ENCODE assay signal across 31 cellular contexts in the genomic region with DNA sequence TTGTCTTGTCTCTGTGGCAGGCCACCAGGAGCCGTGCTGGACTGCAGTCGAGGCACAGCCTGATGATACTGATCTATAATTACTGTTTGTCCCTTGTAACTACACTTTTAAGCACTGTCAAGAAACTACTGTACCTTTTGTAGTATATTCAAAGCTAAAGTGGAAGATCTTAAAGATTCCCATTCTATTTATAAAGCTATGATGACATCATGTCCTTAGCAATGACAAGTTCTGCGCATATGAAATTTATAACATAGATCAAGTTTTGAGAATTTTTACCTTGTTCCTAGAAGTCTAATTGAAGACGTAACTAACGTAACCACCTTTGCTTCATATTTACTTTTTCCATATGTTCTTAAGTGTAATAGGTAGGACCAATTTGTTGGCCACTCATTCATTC.
"Had no signal": no experiment of that assay in that cellular context is flagged by ENCODE, and none has a peak within 500 bp of the region (broad histone marks: within the 10 kb centered on the region; RNA-seq: fewer than 3 reads in every experiment).

No MANE protein-coding gene starts in this region.

- FAIRE-seq: astrocyte, TTC549 had no signal

- H3K27ac ChIP-seq: adrenal gland, body of pancreas, brain microvascular endothelial cell, breast epithelium, VCaP had no signal

- H3K4me1 ChIP-seq: adrenal gland, body of pancreas, breast epithelium had no signal

- H3K27me3 ChIP-seq: adrenal gland, body of pancreas, brain microvascular endothelial cell, breast epithelium had no signal

- H3K36me3 ChIP-seq: adrenal gland, brain microvascular endothelial cell, breast epithelium had no signal

- H3K9me3 ChIP-seq: adrenal gland, body of pancreas, breast epithelium had no signal

- DNase-seq: activated B cell treated with CpG ODN at 0.5 μM for 24 hours; activated CD4-positive, alpha-beta memory T cell treated with anti-CD3 and anti-CD28 coated beads for 36 hours; activated CD4-positive, alpha-beta T cell treated with anti-CD3 and anti-CD28 coated beads for 4 hours; activated CD4-positive, alpha-beta T cell treated with anti-CD3 and anti-CD28 coated beads, Interleukin-2, amount 10 ng/mL, durations not matched to agents 24 days and 14 days; activated CD4-positive, alpha-beta T cell treated with anti-CD3 and anti-CD28 coated beads, Interleukin-2, amount 50 U/mL, for 1 hour; activated CD4-positive, alpha-beta T cell treated with anti-CD3 and anti-CD28 coated beads, Interleukin-2, amount 50 U/mL, for 4 hours; activated CD4-positive, CD25-positive, alpha-beta regulatory T cell treated with anti-CD3 and anti-CD28 coated beads, Interleukin-2, amount 50 U/mL, for 72 hours; activated CD8-positive, alpha-beta memory T cell treated with anti-CD3 and anti-CD28 coated beads, Interleukin-2, amount 50 U/mL, for 4 hours; activated CD8-positive, alpha-beta T cell treated with anti-CD3 and anti-CD28 coated beads for 36 hours; activated gamma-delta T cell treated with Interleukin-2 at 50 U/mL for 16 hours; activated naive CD4-positive, alpha-beta T cell; activated naive CD4-positive, alpha-beta T cell treated with anti-CD3 and anti-CD28 coated beads for 36 hours; activated naive CD4-positive, alpha-beta T cell treated with anti-CD3 and anti-CD28 coated beads, Interleukin-2, amount 50 U/mL, for 16 hours; activated naive CD8-positive, alpha-beta T cell treated with anti-CD3 and anti-CD28 coated beads for 36 hours; activated T-cell treated with anti-CD3 and anti-CD28 coated beads for 4 hours; activated T-cell treated with anti-CD3 and anti-CD28 coated beads, Interleukin-2, amount 50 U/mL, for 1 hour; activated T-cell treated with anti-CD3 and anti-CD28 coated beads, Interleukin-2, amount 50 U/mL, for 4 hours; activated T-cell treated with anti-CD3 and anti-CD28 coated beads, Interleukin-2, amount 50 U/mL, for 72 hours; adrenal gland; amniotic stem cell; aorta; body of pancreas; brain microvascular endothelial cell; central memory CD4-positive, alpha-beta T cell; T-cell; T-helper 17 cell; T-helper 9 cell had no signal

- H3K4me3 ChIP-seq: adrenal gland, body of pancreas, breast epithelium had no signal
